Comparison of ENCODE assay signal across 1 cellular context in genomic region chr20:571754-572331, GRCh38.
TF ChIP-seq lines count a peak whose summit lies in the region.

No MANE protein-coding gene starts in this region.

TF ChIP-seq in endothelial cell of umbilical vein, 7 proteins besides CTCF, POLR2A, EP300 and RAD21 (continued from another document):
- no peak for TF ChIP-seq JUN (IDR thresholded peaks at IDR 0.05; ENCODE audit: borderline replicate concordance, insufficient read depth, insufficient read length, low read depth)
- no peak for TF ChIP-seq MAX (IDR thresholded peaks at IDR 0.05; ENCODE audit: insufficient read depth, insufficient read length)
- no peak for TF ChIP-seq EZH2 (IDR thresholded peaks at IDR 0.05; ENCODE audit: borderline replicate concordance, low read depth, low read length, severe bottlenecking)
